In the genomic region with DNA sequence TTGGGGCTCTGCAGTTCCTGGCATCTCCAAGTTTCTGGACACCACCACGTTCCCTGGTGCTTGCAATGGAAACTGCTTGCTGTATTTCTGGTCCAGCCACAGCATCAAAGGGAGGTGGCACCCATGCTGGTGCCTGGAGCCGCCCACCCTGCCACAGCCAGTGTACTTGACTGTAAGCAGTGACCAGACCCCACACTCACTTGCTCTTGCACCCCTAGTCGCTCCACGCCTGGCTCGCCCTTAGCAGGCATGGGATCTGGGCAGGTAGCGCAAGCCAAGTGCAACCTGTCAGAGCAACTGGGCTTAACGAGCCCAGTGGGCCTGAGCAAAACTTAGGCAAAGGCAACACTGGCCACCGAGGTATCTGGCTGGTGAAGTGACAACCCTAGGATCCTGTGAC, we compare ENCODE assay signal across 18 cellular contexts.
"Had no signal": no experiment of that assay in that cellular context is flagged by ENCODE, and none has a peak within 500 bp of the region (broad histone marks: within the 10 kb centered on the region; RNA-seq: fewer than 3 reads in every experiment).

No MANE protein-coding gene starts in this region.

- DNase-seq: KBM-7, MG63, NCI-H1092, NCI-H1105 treated with DMSO at 0.1 percent for 48 hours, NCI-H1417 treated with DMSO at 0.1 percent for 48 hours, NCI-H146, NCI-H1694 treated with DMSO at 0.1 percent for 48 hours, NCI-H1930, NCI-H2081, NCI-H2107, NCI-H2227 treated with DMSO at 0.1 percent for 48 hours, NCI-H524, NCI-H526 treated with DMSO at 0.1 percent for 48 hours, NCI-H748 treated with DMSO at 0.1 percent for 48 hours, RPMI8226, SHP77, SJCRH30 had no signal

- ATAC-seq: SK-N-SH treated with all-trans-retinoic acid at 6 μM for 48 hours had no signal

- H3K4me1 ChIP-seq: SJCRH30 had no signal

- H3K27me3 ChIP-seq: MG63, SJCRH30 had no signal

- H3K9me3 ChIP-seq: MG63, SJCRH30 had no signal

- H3K36me3 ChIP-seq: MG63, SJCRH30 had no signal

- H3K4me3 ChIP-seq: MG63, SJCRH30 had no signal

- H3K27ac ChIP-seq: SJCRH30 had no signal
